ENCODE assay signal across 9 cellular contexts in genomic region chr7:116316838-116317612, GRCh38.
A peak's percentile ranks its signal among the peaks of the same experiment; 100 is the strongest.
DNase-seq lines count a peak whose midpoint lies in the region; ATAC-seq and TF ChIP-seq lines count a peak whose summit lies in the region.
"Had no signal": no experiment of that assay in that cellular context is flagged by ENCODE, and none has a peak within 500 bp of the region (broad histone marks: within the 10 kb centered on the region; RNA-seq: fewer than 3 reads in every experiment).

No MANE protein-coding gene starts in this region.

- H2BK120ac ChIP-seq in neuronal stem cell (ENCODE audit: low read depth, low read length) = no peak overlapping the region

- peak overlapping the region; percentile 74 for H3K9ac ChIP-seq in OCI-LY3 (ENCODE audit: low read length)
- no peak overlapping the region for H3K9ac ChIP-seq in neuronal stem cell (ENCODE audit: low read depth, low read length, poor library complexity)

- H3K4me3 ChIP-seq in OCI-LY3 (ENCODE audit: low read length) = peak overlapping the region; percentile 68
- no peak overlapping the region for H3K4me3 ChIP-seq in epithelial cell of esophagus (ENCODE audit: low read length)
- peak overlapping the region in 1 of 2 donors; percentile 40 for H3K4me3 ChIP-seq in neuronal stem cell (ENCODE audit: low read length in 2 of 2)
- H3K4me3 ChIP-seq in vagina = no peak overlapping the region

- no peak overlapping the region for H3K23ac ChIP-seq in neuronal stem cell (ENCODE audit: low read depth, low read length, poor library complexity)

- no peak for TF ChIP-seq CTCF in OCI-LY3 (IDR thresholded peaks at IDR 0.05; ENCODE audit: low read depth, low read length)
- TF ChIP-seq CTCF in epithelial cell of esophagus (IDR thresholded peaks at IDR 0.05; ENCODE audit: insufficient read depth, low read depth, low read length, missing control alignments) = no peak
- no peak for TF ChIP-seq CTCF in vagina (IDR thresholded peaks at IDR 0.05)
- TF ChIP-seq CTCF in endothelial cell (IDR thresholded peaks at IDR 0.05; ENCODE audit: unreplicated experiment) = no peak

- peak; percentile 85 for ATAC-seq in GM18861 (IDR thresholded peaks at IDR 0.05; ENCODE audit: unreplicated experiment)
- ATAC-seq in HG02571 (IDR thresholded peaks at IDR 0.05; ENCODE audit: unreplicated experiment) = peak; percentile 87

- H3K9me3 ChIP-seq in OCI-LY3 (ENCODE audit: insufficient read depth, low read length) (no peaks in the 10 kb centered on the region), neuronal stem cell (replicated peaks in 1 of 2; ENCODE audit: control insufficient read depth in 2 of 2, insufficient read depth in 1 of 2, low read depth in 1 of 2, low read length in 2 of 2) (peaks cover 0 to 2% of the 10 kb centered on the region in 2 donors), vagina (no peaks in the 10 kb centered on the region)

- H3K36me3 ChIP-seq in OCI-LY3 (replicated peaks; ENCODE audit: low read depth, low read length) (peaks cover 5% of the 10 kb centered on the region), neuronal stem cell (replicated peaks in 1 of 2; ENCODE audit: control insufficient read depth in 2 of 2, insufficient read depth in 2 of 2, low read length in 2 of 2) (no peaks in the 10 kb centered on the region), vagina (no peaks in the 10 kb centered on the region)

- peaks cover 51% of the 10 kb centered on the region for H3K4me1 ChIP-seq in OCI-LY3 (ENCODE audit: low read length)
- H3K4me1 ChIP-seq in neuronal stem cell (ENCODE audit: control insufficient read depth in 2 of 2, insufficient read depth in 1 of 2, low read depth in 1 of 2, low read length in 2 of 2) = peaks cover 2 to 15% of the 10 kb centered on the region in 2 donors
- H3K4me1 ChIP-seq in vagina = peaks cover 31% of the 10 kb centered on the region

- H2AFZ ChIP-seq in OCI-LY3 (ENCODE audit: low read depth, low read length) (no peak overlapping the region), neuronal stem cell (ENCODE audit: low read length) (peak overlapping the region; percentile 88)

- H2AK5ac ChIP-seq in neuronal stem cell (ENCODE audit: low read depth, low read length) = no peak overlapping the region

- no peak for TF ChIP-seq POLR2A in vagina (IDR thresholded peaks at IDR 0.05)

- H3K4ac ChIP-seq in neuronal stem cell (ENCODE audit: low read length) = no peak overlapping the region

- H3K4me2 ChIP-seq in OCI-LY3 (ENCODE audit: low read length) (peak overlapping the region; percentile 81), neuronal stem cell (ENCODE audit: insufficient read depth, low read length, poor library complexity, severe bottlenecking) (no peak overlapping the region)

- no peak overlapping the region for H4K91ac ChIP-seq in neuronal stem cell (ENCODE audit: low read depth, low read length, poor library complexity)

- DNase-seq in epithelial cell of esophagus (ENCODE audit: low read depth) (peak; percentile 100), neuronal stem cell (ENCODE audit: low spot score) (peak; percentile 12), vagina (ENCODE audit: extremely low spot score in 2 of 2) (peak in 1 of 2 donors; percentile 90), endothelial cell (ENCODE audit: low spot score) (no peak), GF-D8 (lab: John Stamatoyannopoulos, UW) (no peak)

- no peak overlapping the region for H2BK15ac ChIP-seq in neuronal stem cell (ENCODE audit: low read length)

- intact Hi-C loops in vagina (cut with DNase I) = no loop called here

- WGBS in neuronal stem cell (ENCODE audit: extremely low coverage in 2 of 2, insufficient read length in 2 of 2, insufficient replicate concordance in 1 of 2), 2 donors = no CpG with 5 or more reads among the region's 7 CpGs

- H3K4me1 Mint-ChIP-seq in endothelial cell (ENCODE audit: unreplicated experiment) = no peaks in the 10 kb centered on the region
- H3K4me1 Mint-ChIP-seq: activated naive CD4-positive, alpha-beta T cell treated with anti-CD3 and anti-CD28 coated beads, Interleukin-2, amount 50 U/mL, for 24 hours had no signal

- no peaks in the 10 kb centered on the region for H3K36me3 Mint-ChIP-seq in endothelial cell (ENCODE audit: low read depth, unreplicated experiment)
- H3K36me3 Mint-ChIP-seq: activated naive CD4-positive, alpha-beta T cell treated with anti-CD3 and anti-CD28 coated beads, Interleukin-2, amount 50 U/mL, for 24 hours had no signal

- H3K79me1 ChIP-seq in neuronal stem cell (ENCODE audit: low read depth, low read length) = no peaks in the 10 kb centered on the region

- no peaks in the 10 kb centered on the region for H4K20me1 ChIP-seq in OCI-LY3 (ENCODE audit: insufficient read depth, low read length)

- H3K18ac ChIP-seq in neuronal stem cell (ENCODE audit: low read length) = no peak overlapping the region

- H3K79me2 ChIP-seq in OCI-LY3 (ENCODE audit: low read length) = no peaks in the 10 kb centered on the region

- H4K8ac ChIP-seq in neuronal stem cell (ENCODE audit: low read depth, low read length) = no peak overlapping the region

- H3K27ac ChIP-seq in OCI-LY3 (ENCODE audit: low read length) (peak overlapping the region; percentile 96), neuronal stem cell (replicated peaks; ENCODE audit: low read length) (no peak overlapping the region), vagina (peak overlapping the region; percentile 72)

- H3K27me3 Mint-ChIP-seq in endothelial cell (ENCODE audit: unreplicated experiment) = no peaks in the 10 kb centered on the region

- no peak overlapping the region for H3K4me3 Mint-ChIP-seq in endothelial cell (ENCODE audit: unreplicated experiment)
- H3K4me3 Mint-ChIP-seq: activated naive CD4-positive, alpha-beta T cell treated with anti-CD3 and anti-CD28 coated beads, Interleukin-2, amount 50 U/mL, for 24 hours had no signal

- H3K27me3 ChIP-seq in OCI-LY3 (ENCODE audit: low read depth, low read length) (no peaks in the 10 kb centered on the region), neuronal stem cell (ENCODE audit: control insufficient read depth in 3 of 3, insufficient read depth in 3 of 3, low read depth in 1 of 3, low read length in 3 of 3) (no peaks in the 10 kb centered on the region), vagina (no peaks in the 10 kb centered on the region)

- no peaks in the 10 kb centered on the region for H3K9me3 Mint-ChIP-seq in endothelial cell (ENCODE audit: unreplicated experiment)
- H3K9me3 Mint-ChIP-seq: activated naive CD4-positive, alpha-beta T cell treated with anti-CD3 and anti-CD28 coated beads, Interleukin-2, amount 50 U/mL, for 24 hours had no signal

- H2BK5ac ChIP-seq in neuronal stem cell (ENCODE audit: low read length) = no peak overlapping the region

- no peak overlapping the region for H3K27ac Mint-ChIP-seq in endothelial cell (ENCODE audit: unreplicated experiment)
- H3K27ac Mint-ChIP-seq: activated naive CD4-positive, alpha-beta T cell treated with anti-CD3 and anti-CD28 coated beads, Interleukin-2, amount 50 U/mL, for 24 hours had no signal

- H3K14ac ChIP-seq in neuronal stem cell (ENCODE audit: low read length) = no peak overlapping the region

- H2BK12ac ChIP-seq in neuronal stem cell (ENCODE audit: low read length) = no peak overlapping the region

Comparison
In these comparisons a context has a peak if more than half of its experiments do, and no peak if none do; other contexts are left out.
1. DNase-seq: peak in epithelial cell of esophagus (single experiment) and neuronal stem cell (single experiment); none in endothelial cell (single experiment) and GF-D8 (single experiment).